ENCODE assay signal across 9 cellular contexts in the genomic region with DNA sequence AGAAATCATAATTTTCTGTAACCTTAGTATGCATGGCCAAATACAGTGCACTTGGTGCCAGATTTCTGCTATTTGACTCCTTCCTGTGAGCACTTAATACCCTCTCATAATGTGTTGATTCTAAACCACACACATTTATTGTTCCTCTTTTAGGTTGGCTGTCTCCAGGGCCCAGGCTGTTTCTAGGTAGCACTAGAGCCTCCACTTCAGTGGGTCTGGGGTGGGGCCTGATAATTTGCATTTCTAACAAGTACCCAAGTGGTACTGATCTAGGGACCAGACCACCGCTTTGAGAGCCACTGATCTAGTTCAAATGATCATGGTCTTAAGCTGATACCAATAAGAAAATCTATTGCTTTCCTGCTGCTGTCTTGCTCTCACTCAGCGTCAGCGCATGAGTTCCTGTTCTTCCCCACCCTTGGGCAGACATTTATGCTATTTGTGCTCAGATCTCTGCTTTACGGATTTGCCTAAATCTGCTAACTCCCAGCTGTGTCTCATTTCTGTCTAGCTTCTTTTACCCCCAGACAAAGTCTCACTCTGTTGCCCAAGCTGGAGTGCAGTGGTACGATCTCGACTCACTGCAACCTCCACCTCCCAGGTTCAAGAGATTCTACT. TPM values are rescaled to one million over a fixed set of nuclear protein-coding genes. Genes with fewer than 3 reads are reported as not detected.
DNase-seq lines count a peak whose midpoint lies in the region; ATAC-seq and TF ChIP-seq lines count a peak whose summit lies in the region.
"Had no signal": no experiment of that assay in that cellular context is flagged by ENCODE, and none has a peak within 500 bp of the region (broad histone marks: within the 10 kb centered on the region; RNA-seq: fewer than 3 reads in every experiment).

No MANE protein-coding gene starts in this region.

- peak; percentile 39 for DNase-seq in NOMO-1 treated with dmso at 0.1 percent for 144 hours (lab: John Stamatoyannopoulos, UW; ENCODE audit: unreplicated experiment)
- DNase-seq in T1000 (lab: John Stamatoyannopoulos, UW): no peak
- DNase-seq in iPS-NIHi11 (ENCODE audit: low spot score): no peak
- DNase-seq: IMR-90 had no signal

- TF ChIP-seq EP300 in gastroesophageal sphincter (IDR thresholded peaks at IDR 0.05): no peak

- WGBS in gastroesophageal sphincter (ENCODE audit: low coverage in 1 of 2), 2 donors: 76% methylated on average over 5 of the region's 6 CpGs; no CpG with 5 or more reads in 1 of the 2 donors

- H4K20me1 ChIP-seq in BLaER1 treated with 17β-estradiol and CSF1 and Interleukin-3, amounts not matched to agents 10 nM and 100 nM: no peaks in the 10 kb centered on the region; a peak in 1 of 22 replicates

- H3K9ac ChIP-seq in BLaER1 treated with 17β-estradiol and CSF1 and Interleukin-3, amounts not matched to agents 10 nM and 100 nM: no peak overlapping the region; a peak in 1 of 22 replicates

- H3K4me3 ChIP-seq in BLaER1 treated with 17β-estradiol and CSF1 and Interleukin-3, amounts not matched to agents 10 nM and 100 nM: no peak overlapping the region
- H3K4me3 ChIP-seq in gastroesophageal sphincter: no peak overlapping the region

- H3K4me2 ChIP-seq in BLaER1 treated with 17β-estradiol and CSF1 and Interleukin-3, amounts not matched to agents 10 nM and 100 nM: peak overlapping the region; percentile 37 to 63 (median 50)

- H3K9me3 ChIP-seq in BLaER1 treated with 17β-estradiol and CSF1 and Interleukin-3, amounts not matched to agents 10 nM and 100 nM (replicated peaks in 1 of 11): peaks cover 0 to 13% (median 0%) of the 10 kb centered on the region in 11 experiments; a peak in 4 of 22 replicates
- no peaks in the 10 kb centered on the region for H3K9me3 ChIP-seq in gastroesophageal sphincter

- peaks cover 15 to 19% (median 17%) of the 10 kb centered on the region in 10 experiments for H3K4me1 ChIP-seq in BLaER1 treated with 17β-estradiol and CSF1 and Interleukin-3, amounts not matched to agents 10 nM and 100 nM
- peaks cover 0 to 9% (median 0%) of the 10 kb centered on the region in 3 donors for H3K4me1 ChIP-seq in gastroesophageal sphincter

- H3K36me3 ChIP-seq in BLaER1 treated with 17β-estradiol and CSF1 and Interleukin-3, amounts not matched to agents 10 nM and 100 nM: peaks cover 0 to 13% (median 4%) of the 10 kb centered on the region in 11 experiments; a peak in 9 of 22 replicates
- no peaks in the 10 kb centered on the region for H3K36me3 ChIP-seq in gastroesophageal sphincter

- H3K27ac ChIP-seq in BLaER1 treated with 17β-estradiol and CSF1 and Interleukin-3, amounts not matched to agents 10 nM and 100 nM: no peak overlapping the region
- H3K27ac ChIP-seq in gastroesophageal sphincter: no peak overlapping the region

- no peak for TF ChIP-seq CTCF in gastroesophageal sphincter (IDR thresholded peaks at IDR 0.05)

- ATAC-seq in GM19324 (IDR thresholded peaks at IDR 0.05; ENCODE audit: low FRiP score, unreplicated experiment): peak; percentile 84
- ATAC-seq in HG03196 (IDR thresholded peaks at IDR 0.05; ENCODE audit: unreplicated experiment): peak; percentile 81
- no peak for ATAC-seq in gastroesophageal sphincter
- no peak for ATAC-seq in GM19455 (IDR thresholded peaks at IDR 0.05; ENCODE audit: unreplicated experiment)

- no peaks in the 10 kb centered on the region for H3K27me3 ChIP-seq in BLaER1 treated with 17β-estradiol and CSF1 and Interleukin-3, amounts not matched to agents 10 nM and 100 nM
- no peaks in the 10 kb centered on the region for H3K27me3 ChIP-seq in gastroesophageal sphincter

- no peak for TF ChIP-seq POLR2A in gastroesophageal sphincter (IDR thresholded peaks at IDR 0.05)

RNA-seq across cellular contexts. Expression of gene PTRHD1, which starts 7.4 kb away (rescaled TPM):
- 10 to 100 TPM; 11.8 to 12.4 (median 12.1) TPM for total RNA-seq in gastroesophageal sphincter

RNA-seq across cellular contexts. Expression of gene CENPO, which starts 7.4 kb away (rescaled TPM):
- 1 to 10 TPM in 3 of 4 donors, under 1 TPM in 1; 0.31 to 3.8 (median 2.8) TPM for total RNA-seq in gastroesophageal sphincter

Comparison
In these comparisons a context has a peak if more than half of its experiments do, and no peak if none do; other contexts are left out.
1. ATAC-seq: peak in GM19324 (single experiment) and HG03196 (single experiment); none in gastroesophageal sphincter (single experiment) and GM19455 (single experiment).